Comparison of ENCODE assay signal across 2 cellular contexts in the genomic region with DNA sequence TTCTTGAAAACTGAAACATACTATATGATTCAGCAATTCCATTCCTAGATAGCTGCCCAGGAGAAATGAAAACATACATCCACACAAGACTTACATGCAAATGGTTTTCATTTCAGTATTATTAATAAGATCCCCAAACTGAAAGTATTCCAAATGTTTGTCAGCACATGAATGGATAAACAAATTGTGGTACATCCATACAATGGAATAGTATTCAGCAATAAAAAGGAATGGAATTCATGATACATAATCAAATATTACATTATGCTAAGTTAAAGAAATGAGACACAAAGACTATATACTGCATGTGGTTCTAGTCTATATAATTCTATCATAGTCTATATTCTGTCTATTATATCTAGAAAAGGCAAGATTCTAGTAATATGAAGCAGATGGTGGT.
A peak's percentile ranks its signal among the peaks of the same experiment; 100 is the strongest.
TF ChIP-seq lines count a peak whose summit lies in the region.

No MANE protein-coding gene starts in this region.

TF ChIP-seq in SK-N-SH treated with all-trans-retinoic acid at 6 μM for 48 hours, 23 proteins besides CTCF, POLR2A, EP300 and RAD21 (continued from another document):
- TF ChIP-seq, protein P1, sequence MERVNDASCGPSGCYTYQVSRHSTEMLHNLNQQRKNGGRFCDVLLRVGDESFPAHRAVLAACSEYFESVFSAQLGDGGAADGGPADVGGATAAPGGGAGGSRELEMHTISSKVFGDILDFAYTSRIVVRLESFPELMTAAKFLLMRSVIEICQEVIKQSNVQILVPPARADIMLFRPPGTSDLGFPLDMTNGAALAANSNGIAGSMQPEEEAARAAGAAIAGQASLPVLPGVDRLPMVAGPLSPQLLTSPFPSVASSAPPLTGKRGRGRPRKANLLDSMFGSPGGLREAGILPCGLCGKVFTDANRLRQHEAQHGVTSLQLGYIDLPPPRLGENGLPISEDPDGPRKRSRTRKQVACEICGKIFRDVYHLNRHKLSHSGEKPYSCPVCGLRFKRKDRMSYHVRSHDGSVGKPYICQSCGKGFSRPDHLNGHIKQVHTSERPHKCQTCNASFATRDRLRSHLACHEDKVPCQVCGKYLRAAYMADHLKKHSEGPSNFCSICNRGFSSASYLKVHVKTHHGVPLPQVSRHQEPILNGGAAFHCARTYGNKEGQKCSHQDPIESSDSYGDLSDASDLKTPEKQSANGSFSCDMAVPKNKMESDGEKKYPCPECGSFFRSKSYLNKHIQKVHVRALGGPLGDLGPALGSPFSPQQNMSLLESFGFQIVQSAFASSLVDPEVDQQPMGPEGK (CRISPR knock-in tag; IDR thresholded peaks at IDR 0.05; ENCODE audit: borderline replicate concordance): no peak
- no peak for TF ChIP-seq ZNF70 (CRISPR knock-in tag; IDR thresholded peaks at IDR 0.05)
- no peak for TF ChIP-seq ZNF565 (CRISPR knock-in tag; conservative IDR thresholded peaks at IDR 0.05; ENCODE audit: low read depth)
TF ChIP-seq in SK-N-SH treated with all-trans-retinoic acid at 6 μM for 48 hours: peak in this region for 1.

TF ChIP-seq in K562, 482 proteins besides CTCF, POLR2A, EP300 and RAD21 (continued from another document):
- TF ChIP-seq ZNF175 (CRISPR knock-in tag; IDR thresholded peaks at IDR 0.05; ENCODE audit: low read depth) (no peak), ZNF146 (CRISPR knock-in tag; IDR thresholded peaks at IDR 0.05; ENCODE audit: unreplicated experiment) (peak; percentile 85), SNRNP70 (optimal IDR thresholded peaks at IDR 0.05; ENCODE audit: low read depth, low read length) (no peak), HDAC8 (tag; IDR thresholded peaks at IDR 0.05) (no peak), ZNF347 (CRISPR knock-in tag; IDR thresholded peaks at IDR 0.05; ENCODE audit: low read depth) (no peak), TAF7 (tag; IDR thresholded peaks at IDR 0.05) (no peak), ZNF41 (CRISPR knock-in tag; conservative IDR thresholded peaks at IDR 0.05) (no peak), ZNF24 (IDR thresholded peaks at IDR 0.05) (no peak), RBM25 (IDR thresholded peaks at IDR 0.05; ENCODE audit: low read depth, low read length, severe bottlenecking) (peak; percentile 88), CBX3 (IDR thresholded peaks at IDR 0.05; ENCODE audit: borderline replicate concordance in 1 of 2, low read length in 2 of 2) (peak in 1 of 2 experiments; percentile 67; a peak in 2 of 3 replicates), KLF10 (CRISPR knock-in tag; IDR thresholded peaks at IDR 0.05) (no peak), ADNP (tag; IDR thresholded peaks at IDR 0.05) (peak; percentile 76), ZNF133 (CRISPR knock-in tag; IDR thresholded peaks at IDR 0.05) (no peak), GTF2F1 (IDR thresholded peaks at IDR 0.05; ENCODE audit: low read depth, low read length) (no peak)
- TF ChIP-seq, protein P2, sequence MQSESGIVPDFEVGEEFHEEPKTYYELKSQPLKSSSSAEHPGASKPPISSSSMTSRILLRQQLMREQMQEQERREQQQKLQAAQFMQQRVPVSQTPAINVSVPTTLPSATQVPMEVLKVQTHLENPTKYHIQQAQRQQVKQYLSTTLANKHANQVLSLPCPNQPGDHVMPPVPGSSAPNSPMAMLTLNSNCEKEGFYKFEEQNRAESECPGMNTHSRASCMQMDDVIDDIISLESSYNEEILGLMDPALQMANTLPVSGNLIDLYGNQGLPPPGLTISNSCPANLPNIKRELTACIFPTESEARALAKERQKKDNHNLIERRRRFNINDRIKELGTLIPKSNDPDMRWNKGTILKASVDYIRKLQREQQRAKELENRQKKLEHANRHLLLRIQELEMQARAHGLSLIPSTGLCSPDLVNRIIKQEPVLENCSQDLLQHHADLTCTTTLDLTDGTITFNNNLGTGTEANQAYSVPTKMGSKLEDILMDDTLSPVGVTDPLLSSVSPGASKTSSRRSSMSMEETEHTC (IDR thresholded peaks at IDR 0.05): no peak
